ENCODE assay signal across 8 cellular contexts in the genomic region with DNA sequence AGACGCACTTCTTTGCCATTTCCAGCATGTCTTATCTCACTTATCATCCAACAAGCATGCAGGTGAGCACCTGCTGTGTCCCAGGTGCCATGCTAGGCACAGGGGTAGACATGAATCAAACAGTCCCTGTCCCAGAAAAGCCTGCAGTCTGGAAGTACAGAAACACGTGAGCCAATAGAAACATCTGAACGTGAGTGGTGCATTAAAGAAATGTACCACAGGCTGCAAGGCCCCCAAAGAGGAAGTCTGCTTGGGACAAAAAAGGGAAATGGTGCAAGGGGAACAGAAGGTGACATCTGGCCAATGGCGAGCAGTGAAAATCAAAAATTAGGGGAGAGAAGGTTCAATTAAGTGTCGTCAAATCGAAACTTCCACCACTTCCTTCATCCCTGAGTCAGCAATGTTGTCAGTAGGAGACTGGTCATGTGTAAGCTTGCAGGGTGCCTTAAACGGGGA. TPM values are rescaled to one million over a fixed set of nuclear protein-coding genes. Genes with fewer than 3 reads are reported as not detected.
DNase-seq lines count a peak whose midpoint lies in the region; ATAC-seq, FAIRE-seq and TF ChIP-seq lines count a peak whose summit lies in the region.

No MANE protein-coding gene starts in this region.

- peak overlapping the region in 3 of 6 donors; percentile 4 to 61 (median 25) for H3K27ac Mint-ChIP-seq in immature natural killer cell

- DNase-seq in GM12891 (ENCODE audit: insufficient read length, low spot score) = no peak
- DNase-seq in RWPE2 (ENCODE audit: low spot score) = no peak
- DNase-seq in medulla oblongata (ENCODE audit: extremely low spot score) = peak; percentile 89
- DNase-seq in RCC 7860 (ENCODE audit: low spot score) = no peak
- DNase-seq in immature natural killer cell = no peak

- no peaks in the 10 kb centered on the region for H3K9me3 ChIP-seq in RWPE2 (ENCODE audit: severe bottlenecking)

- FAIRE-seq in GM12891 (lab: Jason Lieb, UNC) (no peak), RCC 7860 (lab: Jason Lieb, UNC) (no peak)

- peaks cover 6 to 15% of the 10 kb centered on the region in 2 donors for H3K4me1 Mint-ChIP-seq in immature natural killer cell

- H3K4me1 ChIP-seq in RWPE2 (ENCODE audit: insufficient read depth, poor library complexity, severe bottlenecking) = no peaks in the 10 kb centered on the region

- H3K4me3 ChIP-seq in RWPE2 (ENCODE audit: severe bottlenecking) = no peak overlapping the region

- no peaks in the 10 kb centered on the region for H3K36me3 Mint-ChIP-seq in immature natural killer cell

- TF ChIP-seq POLR2A in GM12891 (IDR thresholded peaks at IDR 0.05; ENCODE audit: low read depth, low read length) = no peak

- no peak overlapping the region for H3K27ac ChIP-seq in RWPE2 (ENCODE audit: poor library complexity, severe bottlenecking)

- no peak overlapping the region for H3K4me3 Mint-ChIP-seq in immature natural killer cell

- H3K9me3 Mint-ChIP-seq in immature natural killer cell = no peaks in the 10 kb centered on the region

- ATAC-seq in HG02763 (IDR thresholded peaks at IDR 0.05; ENCODE audit: unreplicated experiment) (peak; percentile 24), RWPE2 (ENCODE audit: low read depth) (no peak), HG02642 (IDR thresholded peaks at IDR 0.05; ENCODE audit: poor library complexity, unreplicated experiment) (no peak), HG02852 (IDR thresholded peaks at IDR 0.05; ENCODE audit: unreplicated experiment) (no peak)

- H3K27me3 Mint-ChIP-seq in immature natural killer cell (ENCODE audit: low read depth in 3 of 3) = peaks cover 0 to 5% (median 4%) of the 10 kb centered on the region in 3 donors

- TF ChIP-seq CTCF in RWPE2 (IDR thresholded peaks at IDR 0.05; ENCODE audit: poor library complexity, severe bottlenecking) = peak; percentile 82

- H3K27me3 ChIP-seq in RWPE2 (ENCODE audit: insufficient read depth, poor library complexity, severe bottlenecking) = no peaks in the 10 kb centered on the region

- no peaks in the 10 kb centered on the region for H3K36me3 ChIP-seq in RWPE2 (ENCODE audit: low read depth)

TF ChIP-seq in GM12891, 5 proteins besides CTCF, POLR2A, EP300 and RAD21:
- TF ChIP-seq TAF1 (IDR thresholded peaks at IDR 0.05; ENCODE audit: low read depth, low read length) (no peak), PAX5 (IDR thresholded peaks at IDR 0.05; ENCODE audit: insufficient read depth, low read length, severe bottlenecking) (no peak), POLR2AphosphoS5 (IDR thresholded peaks at IDR 0.05; ENCODE audit: low read depth, low read length) (no peak), SPI1 (IDR thresholded peaks at IDR 0.05; ENCODE audit: low read depth, low read length) (peak; percentile 86), POU2F2 (IDR thresholded peaks at IDR 0.05; ENCODE audit: low read depth, low read length) (no peak)

RNA-seq across cellular contexts. Expression of gene TMEM247, which starts 17.6 kb away (rescaled TPM):
- polyA plus RNA-seq in GM12891 (2012; ENCODE audit: low read depth, missing spikeins) = not detected
- not detected for polyA plus RNA-seq in immature natural killer cell
